In the genomic region with DNA sequence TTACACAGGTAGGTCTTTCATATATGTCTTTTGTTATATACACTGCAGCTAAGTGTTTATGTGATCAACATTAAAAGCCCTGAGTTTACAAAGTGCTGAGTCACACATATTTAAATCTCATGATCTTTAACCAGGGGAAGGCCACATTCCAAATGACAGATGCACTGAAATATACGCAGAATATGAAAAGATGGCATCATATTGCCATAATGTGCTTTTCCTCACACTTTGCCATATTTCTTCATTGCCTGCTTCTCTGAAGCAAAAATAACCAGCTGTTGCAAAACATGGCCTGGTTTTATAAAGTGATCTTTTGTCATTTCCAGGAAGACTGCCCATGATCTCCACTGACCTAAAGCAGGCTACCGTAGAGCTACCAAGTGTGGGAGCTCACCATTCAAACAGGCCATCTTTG, we compare ENCODE assay signal across 1 cellular context.
A peak's percentile ranks its signal among the peaks of the same experiment; 100 is the strongest.
TF ChIP-seq lines count a peak whose summit lies in the region.

No MANE protein-coding gene starts in this region.

TF ChIP-seq in K562, 482 proteins besides CTCF, POLR2A, EP300 and RAD21 (continued from another document):
- TF ChIP-seq ZNF592 (IDR thresholded peaks at IDR 0.05) = 0 out of 2 replicates have a peak, but pooled peaks have one; percentile 41
- peak; percentile 99 for TF ChIP-seq BACH1 (tag; IDR thresholded peaks at IDR 0.05)
- TF ChIP-seq ZNF134 (CRISPR knock-in tag; conservative IDR thresholded peaks at IDR 0.05) = no peak
- TF ChIP-seq IRF2 (CRISPR knock-in tag; IDR thresholded peaks at IDR 0.05) = no peak
- TF ChIP-seq TEAD1 (CRISPR knock-in tag; IDR thresholded peaks at IDR 0.05) = peak in 1 of 2 experiments; percentile 42; a peak in 1 of 4 replicates
- peak; percentile 28 for TF ChIP-seq MEIS2 (IDR thresholded peaks at IDR 0.05; ENCODE audit: partially characterized antibody)
- no peak for TF ChIP-seq HNRNPK (IDR thresholded peaks at IDR 0.05; ENCODE audit: low read depth, low read length, poor library complexity, severe bottlenecking)
- TF ChIP-seq JUND (IDR thresholded peaks at IDR 0.05; ENCODE audit: borderline replicate concordance, low read depth, low read length) = peak; percentile 8; the same call in 1 of the 2 replicates
- no peak for TF ChIP-seq JUND (tag; IDR thresholded peaks at IDR 0.05; ENCODE audit: borderline replicate concordance, low read depth, low read length)
- TF ChIP-seq ZNF766 (CRISPR knock-in tag; conservative IDR thresholded peaks at IDR 0.05) = no peak
- TF ChIP-seq TAL1 (IDR thresholded peaks at IDR 0.05) = no peak
- TF ChIP-seq TCF7 (IDR thresholded peaks at IDR 0.05; ENCODE audit: borderline replicate concordance) = no peak
- TF ChIP-seq NR4A1 (CRISPR knock-in tag; IDR thresholded peaks at IDR 0.05) = no peak
- TF ChIP-seq NR4A1 (tag; IDR thresholded peaks at IDR 0.05) = peak; percentile 32; the same call in 1 of the 2 replicates
- TF ChIP-seq RBM34 (IDR thresholded peaks at IDR 0.05; ENCODE audit: borderline replicate concordance, insufficient read depth, low read length) = no peak
- TF ChIP-seq PATZ1 (CRISPR knock-in tag; IDR thresholded peaks at IDR 0.05; ENCODE audit: borderline replicate concordance) = 0 out of 2 replicates have a peak, but pooled peaks have one; percentile 15
- no peak for TF ChIP-seq HNRNPLL (IDR thresholded peaks at IDR 0.05; ENCODE audit: low read depth, low read length, poor library complexity, severe bottlenecking)
